In genomic region chr2:127853667-127854066, GRCh38 we compare ENCODE assay signal across 1 cellular context.
TF ChIP-seq lines count a peak whose summit lies in the region.

No MANE protein-coding gene starts in this region.

TF ChIP-seq in IMR-90, 13 proteins besides CTCF, POLR2A, EP300 and RAD21:
- no peak for TF ChIP-seq CHD1 (IDR thresholded peaks at IDR 0.05; ENCODE audit: low read depth, low read length)
- TF ChIP-seq BHLHE40 (IDR thresholded peaks at IDR 0.05; ENCODE audit: low read depth, low read length), result no peak
- no peak for TF ChIP-seq USF2 (IDR thresholded peaks at IDR 0.05; ENCODE audit: low read depth, low read length)
